14 cellular contexts compared by ENCODE assay signal in genomic region chr15:58588096-58588495, GRCh38.
"Had no signal": no experiment of that assay in that cellular context is flagged by ENCODE, and none has a peak within 500 bp of the region (broad histone marks: within the 10 kb centered on the region; RNA-seq: fewer than 3 reads in every experiment).

No MANE protein-coding gene starts in this region.

- H3K27ac ChIP-seq: gastroesophageal sphincter, thyroid gland, uterus had no signal

- H3K36me3 ChIP-seq: thyroid gland, uterus had no signal

- DNase-seq: activated B cell treated with CpG ODN at 0.5 μM for 24 hours; activated CD4-positive, alpha-beta T cell treated with anti-CD3 and anti-CD28 coated beads, Interleukin-2, amount 10 ng/mL, durations not matched to agents 24 days and 14 days; activated CD8-positive, alpha-beta memory T cell treated with anti-CD3 and anti-CD28 coated beads, Interleukin-2, amount 50 U/mL, for 48 hours; activated gamma-delta T cell treated with Interleukin-2 at 50 U/mL for 16 hours; activated T-cell treated with anti-CD3 and anti-CD28 coated beads, Interleukin-2, amount 50 U/mL, for 72 hours; amniotic stem cell; caudate nucleus; islet precursor cell; stimulated activated CD4-positive, alpha-beta T cell treated with anti-CD3 and anti-CD28 coated beads, Interleukin-2, amount 100 ng/mL, for 24 hours; T-helper 2 cell; thyroid gland; uterus had no signal

- ATAC-seq: gastroesophageal sphincter had no signal

- H3K27me3 Mint-ChIP-seq: activated CD4-positive, alpha-beta T cell treated with anti-CD3 and anti-CD28 coated beads, Interleukin-2, amount 10 ng/mL, durations not matched to agents 24 days and 14 days; activated naive CD8-positive, alpha-beta T cell had no signal

- H3K27ac Mint-ChIP-seq: activated B cell treated with CpG ODN at 0.5 μM for 24 hours; activated CD4-positive, alpha-beta T cell treated with anti-CD3 and anti-CD28 coated beads, Interleukin-2, amount 10 ng/mL, durations not matched to agents 24 days and 14 days; activated naive CD8-positive, alpha-beta T cell; activated T-cell treated with anti-CD3 and anti-CD28 coated beads, Interleukin-2, amount 50 U/mL, for 72 hours had no signal

- H3K27me3 ChIP-seq: thyroid gland, uterus had no signal

- H3K9me3 ChIP-seq: thyroid gland, uterus had no signal

- H3K4me1 ChIP-seq: gastroesophageal sphincter, uterus had no signal

- H3K4me3 Mint-ChIP-seq: activated B cell treated with CpG ODN at 0.5 μM for 24 hours; activated CD4-positive, alpha-beta T cell treated with anti-CD3 and anti-CD28 coated beads, Interleukin-2, amount 10 ng/mL, durations not matched to agents 24 days and 14 days; activated naive CD8-positive, alpha-beta T cell; activated T-cell treated with anti-CD3 and anti-CD28 coated beads, Interleukin-2, amount 50 U/mL, for 72 hours had no signal

- H3K4me3 ChIP-seq: gastroesophageal sphincter, thyroid gland, uterus had no signal
